8 cellular contexts compared by ENCODE assay signal in genomic region chr2:144510206-144510991, GRCh38. TPM values are rescaled to one million over a fixed set of nuclear protein-coding genes. Genes with fewer than 3 reads are reported as not detected.
DNase-seq lines count a peak whose midpoint lies in the region; ATAC-seq and TF ChIP-seq lines count a peak whose summit lies in the region.

No MANE protein-coding gene starts in this region.

- peaks cover 3% of the 10 kb centered on the region for H3K36me3 Mint-ChIP-seq in T-cell

- no peak for TF ChIP-seq EP300 in ovary (IDR thresholded peaks at IDR 0.05)

- H3K4me3 ChIP-seq in fibroblast of the aortic adventitia (ENCODE audit: low read depth, low read length) (peak overlapping the region; percentile 13), ovary (no peak overlapping the region)

- H3K27ac Mint-ChIP-seq in T-cell, result peak overlapping the region; percentile 73 to 87

- CTCF ChIA-PET in T-cell (lab: Charles Lee), result interaction anchor here in 1 of 2 donors (0.5 to 1.2 kb wide), 4 partner anchors 11 to 177 kb away, joined by 3 read pairs; no protein-coding TSS in a partner anchor

- no peaks in the 10 kb centered on the region for H3K36me3 ChIP-seq in ovary

- H3K9me3 ChIP-seq in ovary, result no peaks in the 10 kb centered on the region

- peaks cover 41 to 57% of the 10 kb centered on the region in 2 donors for H3K27me3 Mint-ChIP-seq in T-cell

- POLR2A ChIA-PET in T-cell (lab: Charles Lee), result interaction anchor here (0.6 to 1.3 kb wide), 10 partner anchors 9 to 1324 kb away, joined by 3 to 5 read pairs (median 4); partner anchors contain the start of gene ZEB2 (in 1 of the 2)

- no peak for TF ChIP-seq POLR2A in ovary (IDR thresholded peaks at IDR 0.05)

- peak overlapping the region; percentile 68 to 76 (median 70) for H3K4me3 Mint-ChIP-seq in T-cell

- peaks cover 11 to 70% (median 12%) of the 10 kb centered on the region in 3 donors for H3K4me1 Mint-ChIP-seq in T-cell

- ATAC-seq in Right ventricle myocardium inferior (peak; percentile 86), HG03039 (IDR thresholded peaks at IDR 0.05; ENCODE audit: unreplicated experiment) (peak; percentile 76), T-cell (replicated peaks in 1 of 4) (peak; percentile 41 to 73 (median 60))

- DNase-seq in Right ventricle myocardium inferior (ENCODE audit: missing footprints) (peak; percentile 65), cardiac septum (ENCODE audit: low spot score) (no peak), T-cell (peak in 20 of 34 experiments; percentile 36 to 68 (median 46)), fibroblast of the aortic adventitia (ENCODE audit: low read depth) (peak; percentile 50), ovary (no peak), SIG-M5 (lab: John Stamatoyannopoulos, UW) (no peak)
- DNase-seq in stimulated activated CD4-positive, alpha-beta T cell treated with anti-CD3 and anti-CD28 coated beads, Interleukin-2, amount 100 ng/mL, for 24 hours, result no peak

- intact Hi-C loops in Right ventricle myocardium inferior (cut with DNase I), result loop anchor here (10.0 kb wide), 3 partner anchors 576 to 1404 kb away; no protein-coding TSS in a partner anchor
- intact Hi-C loops in cardiac septum (cut with DNase I), result loop anchor here (10.0 kb wide), 2 partner anchors 674 to 1244 kb away; no protein-coding TSS in a partner anchor
- intact Hi-C loops in ovary (cut with DNase I), result loop anchor here in 3 of 4 donors (10.0 kb wide), 4 partner anchors 66 to 1244 kb away; a partner anchor contains a TSS

- peak overlapping the region; percentile 48 to 95 for H3K27ac ChIP-seq in ovary

- TF ChIP-seq CTCF in fibroblast of the aortic adventitia (IDR thresholded peaks at IDR 0.05; ENCODE audit: insufficient read depth, low read length) (no peak), ovary (IDR thresholded peaks at IDR 0.05) (no peak)

- peaks cover 21% of the 10 kb centered on the region for H3K4me1 ChIP-seq in ovary (ENCODE audit: insufficient read depth)

- H3K9me3 Mint-ChIP-seq in T-cell, result no peaks in the 10 kb centered on the region

- WGBS in ovary, 3 donors, result 39 to 52% (median 41%) methylated on average over 15 of the region's 15 CpGs

- H3K27me3 ChIP-seq in ovary, result no peaks in the 10 kb centered on the region

RNA-seq across cellular contexts. Expression of gene ZEB2, which starts 9.5 kb away (rescaled TPM):
- 89.0 TPM for total RNA-seq in Right ventricle myocardium inferior
- 122 TPM for total RNA-seq in cardiac septum
- 100 to 1,000 TPM in 1 of 5 donors, 10 to 100 TPM in 3, 1 to 10 TPM in 1; 8.9 to 106 (median 23.7) TPM for total RNA-seq in T-cell
- total RNA-seq in fibroblast of the aortic adventitia (ENCODE audit: low replicate concordance), result 104 and 129 TPM in 2 replicates
- total RNA-seq in ovary, result 100 to 1,000 TPM in 6 of 7 donors, 10 to 100 TPM in 1; 55.3 to 250 (median 186) TPM
- polyA plus RNA-seq in ovary, result 10 to 100 TPM; 57.0 to 84.8 TPM

Comparison
In these comparisons a context has a peak if more than half of its experiments do, and no peak if none do; other contexts are left out.
1. DNase-seq: peak in Right ventricle myocardium inferior (single experiment), T-cell (20 of 34) and fibroblast of the aortic adventitia (single experiment); none in cardiac septum (single experiment), ovary (0 of 5), SIG-M5 (single experiment) and stimulated activated CD4-positive, alpha-beta T cell treated with anti-CD3 and anti-CD28 coated beads, Interleukin-2, amount 100 ng/mL, for 24 hours (0 of 2).
2. Peak in every context shown above with its lines, with median percentiles within 50 percentile points of each other: ATAC-seq.